14 cellular contexts compared by ENCODE assay signal in genomic region chr4:163866728-163867313, GRCh38.
DNase-seq lines count a peak whose midpoint lies in the region; ATAC-seq lines count a peak whose summit lies in the region.
"Had no signal": no experiment of that assay in that cellular context is flagged by ENCODE, and none has a peak within 500 bp of the region (broad histone marks: within the 10 kb centered on the region; RNA-seq: fewer than 3 reads in every experiment).

No MANE protein-coding gene starts in this region.

- no peak overlapping the region for H3K4ac ChIP-seq in mesenchymal stem cell (ENCODE audit: low read depth in 1 of 2, low read length in 2 of 2)

- no peak overlapping the region for H2AFZ ChIP-seq in mesenchymal stem cell (ENCODE audit: low read depth, low read length)

- H2BK15ac ChIP-seq in mesenchymal stem cell (ENCODE audit: low read depth, poor library complexity, severe bottlenecking): no peak overlapping the region

- WGBS in mesenchymal stem cell: 8% methylated on average over 3 of the region's 3 CpGs

- no peak overlapping the region for H4K91ac ChIP-seq in mesenchymal stem cell (ENCODE audit: low read length)

- no peaks in the 10 kb centered on the region for H3K79me1 ChIP-seq in mesenchymal stem cell (replicated peaks; ENCODE audit: low read length, poor library complexity, severe bottlenecking)

- no peak overlapping the region for H2BK5ac ChIP-seq in mesenchymal stem cell (ENCODE audit: low read depth, low read length, poor library complexity, severe bottlenecking)

- no peak overlapping the region for H2BK12ac ChIP-seq in mesenchymal stem cell (ENCODE audit: low read length in 2 of 2)

- H3K27ac ChIP-seq in mesenchymal stem cell (ENCODE audit: low read length, poor library complexity, severe bottlenecking): no peak overlapping the region
- H3K27ac ChIP-seq: 22Rv1 had no signal

- H4K8ac ChIP-seq in mesenchymal stem cell (ENCODE audit: low read length): no peak overlapping the region

- no peaks in the 10 kb centered on the region for H3K27me3 ChIP-seq in mesenchymal stem cell (ENCODE audit: control insufficient read depth in 1 of 2, insufficient read depth in 1 of 2, low read length in 2 of 2)

- H3K9me3 ChIP-seq in mesenchymal stem cell (ENCODE audit: control insufficient read depth, low read length): no peaks in the 10 kb centered on the region

- no peak overlapping the region for H3K4me3 ChIP-seq in mesenchymal stem cell (ENCODE audit: insufficient read depth in 1 of 2, low read depth in 1 of 2, low read length in 2 of 2)

- H3K4me1 ChIP-seq in mesenchymal stem cell (ENCODE audit: control insufficient read depth, insufficient read depth, low read depth, low read length): no peaks in the 10 kb centered on the region

- no peak overlapping the region for H3K23ac ChIP-seq in mesenchymal stem cell (ENCODE audit: low read length in 2 of 2)

- H3K14ac ChIP-seq in mesenchymal stem cell (ENCODE audit: low read length in 2 of 2): no peak overlapping the region

- no peak overlapping the region for H3K9ac ChIP-seq in mesenchymal stem cell (ENCODE audit: low read length)

- H2BK120ac ChIP-seq in mesenchymal stem cell (ENCODE audit: low read depth, low read length): no peak overlapping the region

- no peaks in the 10 kb centered on the region for H3K36me3 ChIP-seq in mesenchymal stem cell (ENCODE audit: control insufficient read depth in 1 of 2, insufficient read depth in 2 of 2, low read depth in 1 of 2, low read length in 2 of 2)

- H2AK5ac ChIP-seq in mesenchymal stem cell (ENCODE audit: low read length, severe bottlenecking): no peak overlapping the region

- ATAC-seq in HG02759 (IDR thresholded peaks at IDR 0.05; ENCODE audit: unreplicated experiment) (peak; percentile 72), HG02642 (IDR thresholded peaks at IDR 0.05; ENCODE audit: poor library complexity, unreplicated experiment) (no peak)
- ATAC-seq: right cardiac atrium had no signal

- H3K4me2 ChIP-seq in mesenchymal stem cell (ENCODE audit: low read length, poor library complexity, severe bottlenecking): no peak overlapping the region

- no peak overlapping the region for H3K18ac ChIP-seq in mesenchymal stem cell (ENCODE audit: low read depth in 1 of 2, low read length in 2 of 2)

- DNase-seq in DMS 273 (lab: John Stamatoyannopoulos, UW; ENCODE audit: unreplicated experiment) (peak; percentile 2), DMS 273 treated with DMSO at 0.1 percent for 48 hours (lab: John Stamatoyannopoulos, UW) (no peak), NCI-H226 (peak; percentile 68), mesenchymal stem cell (peak; percentile 80), islet precursor cell (no peak), inferior parietal cortex (ENCODE audit: extremely low spot score) (no peak)
- DNase-seq: activated CD4-positive, alpha-beta T cell treated with anti-CD3 and anti-CD28 coated beads, Interleukin-2, amount 50 U/mL, for 48 hours; aorta; H9; Kasumi-1; right cardiac atrium had no signal

Comparison
In these comparisons a context has a peak if more than half of its experiments do, and no peak if none do; other contexts are left out.
1. DNase-seq: peak in DMS 273 (single experiment), NCI-H226 (single experiment) and mesenchymal stem cell (single experiment); none in DMS 273 treated with DMSO at 0.1 percent for 48 hours (single experiment), islet precursor cell (single experiment) and inferior parietal cortex (single experiment).